8 cellular contexts compared by ENCODE assay signal in the genomic region with DNA sequence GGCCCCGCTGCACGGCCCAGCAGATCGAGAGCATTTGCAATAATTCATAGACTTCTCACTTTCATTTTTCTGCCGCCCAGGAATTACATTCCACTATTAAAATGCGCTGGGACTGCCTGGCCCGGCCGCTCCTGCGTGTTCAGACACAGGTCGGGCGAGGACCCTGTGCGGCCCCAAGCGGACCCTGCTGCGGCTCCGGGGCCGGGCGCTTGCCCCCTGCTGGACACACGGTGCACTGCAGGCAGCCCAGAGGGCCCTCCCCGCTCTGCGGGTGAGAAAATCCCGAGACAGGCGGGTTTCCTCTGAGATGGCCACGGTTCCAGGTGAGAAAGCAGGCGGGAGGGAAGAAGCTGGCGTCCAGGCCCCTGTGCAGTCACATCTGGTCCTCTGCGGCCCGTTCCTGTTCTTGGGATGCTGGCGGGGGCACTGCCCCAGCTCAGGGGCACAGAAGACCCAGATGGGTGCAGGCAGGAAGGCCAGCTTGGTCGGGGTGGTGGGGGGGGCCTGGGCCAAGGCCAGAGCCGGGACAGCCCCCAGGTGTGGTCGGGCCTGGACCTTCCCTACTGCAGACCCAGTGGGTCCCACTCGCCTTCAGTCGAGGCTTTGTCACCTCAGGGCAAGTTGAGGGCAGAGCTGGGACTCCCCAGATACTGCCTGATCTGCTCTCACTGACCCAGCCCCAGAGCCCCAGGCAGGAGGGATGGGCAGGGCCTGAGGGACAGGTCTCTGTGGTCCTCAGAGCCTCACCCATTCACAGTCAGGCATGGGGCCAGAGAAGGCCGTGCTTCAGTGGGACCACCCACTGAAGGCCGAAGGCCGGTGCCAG.
DNase-seq lines count a peak whose midpoint lies in the region; ATAC-seq and TF ChIP-seq lines count a peak whose summit lies in the region.
"Not testable (repeated sequence)": the region's sequence is repeated elsewhere in the genome, so short reads cannot be mapped to it uniquely, and the experiment has no call there.

No MANE protein-coding gene starts in this region.

- H3K4me1 ChIP-seq in SK-N-SH (ENCODE audit: control insufficient read depth in 1 of 2, insufficient read depth in 2 of 2, low read depth in 1 of 2, low read length in 1 of 2); smooth muscle cell (ENCODE audit: low read depth): not testable (repeated sequence)
- H3K4me1 ChIP-seq in thyroid gland, result peaks cover 0 to 12% of the 10 kb centered on the region in 2 donors

- not testable (repeated sequence) for H3K9me3 Mint-ChIP-seq in activated T-cell treated with anti-CD3 and anti-CD28 coated beads, Interleukin-2, amount 50 U/mL, for 4 hours

- H3K4me1 Mint-ChIP-seq in activated T-cell treated with anti-CD3 and anti-CD28 coated beads, Interleukin-2, amount 50 U/mL, for 4 hours (ENCODE audit: low read depth), result peaks cover 22% of the 10 kb centered on the region

- H3K4me3 Mint-ChIP-seq in activated T-cell treated with anti-CD3 and anti-CD28 coated beads, Interleukin-2, amount 50 U/mL, for 4 hours, result peak overlapping the region; percentile 16

- TF ChIP-seq RAD21 in SK-N-SH (IDR thresholded peaks at IDR 0.05; ENCODE audit: low read length), result peak; percentile 32

- not testable (repeated sequence) for H4K20me1 ChIP-seq in SK-N-SH (ENCODE audit: insufficient read depth); smooth muscle cell (ENCODE audit: low read depth)

- H3K4me2 ChIP-seq in SK-N-SH (peak overlapping the region; percentile 62; the same call in 1 of the 2 replicates), smooth muscle cell (peak overlapping the region; percentile 72)

- not testable (repeated sequence) for H3K9me2 ChIP-seq in SK-N-SH

- 16% methylated on average over 19 of the region's 35 CpGs for WGBS in SK-N-SH (ENCODE audit: low lambda C conversion rate)
- WGBS in smooth muscle cell (ENCODE audit: low lambda C conversion rate), result 32% methylated on average over 34 of the region's 35 CpGs
- 12 to 21% methylated on average over 19 to 32 of the region's 35 CpGs for WGBS in thyroid gland, 2 donors

- not testable (repeated sequence) for H3K79me2 ChIP-seq in SK-N-SH (ENCODE audit: insufficient read depth); smooth muscle cell (ENCODE audit: low read depth)

- not testable (repeated sequence) for H3K36me3 Mint-ChIP-seq in activated T-cell treated with anti-CD3 and anti-CD28 coated beads, Interleukin-2, amount 50 U/mL, for 4 hours (ENCODE audit: insufficient read depth)

- H3K9ac ChIP-seq in SK-N-SH; smooth muscle cell (ENCODE audit: low read depth): not testable (repeated sequence)

- not testable (repeated sequence) for TF ChIP-seq EP300 in SK-N-SH (IDR thresholded peaks at IDR 0.05; ENCODE audit: borderline replicate concordance in 1 of 2, low read depth in 1 of 2, low read length in 1 of 2)

- CTCF ChIA-PET in SK-N-SH (lab: Yijun Ruan, JAX), result interaction anchor here (0.5 to 3.0 kb wide), 25 partner anchors 11 to 1011 kb away, joined by 3 to 35 read pairs (median 4); no protein-coding TSS in a partner anchor

- not testable (repeated sequence) for H3K27me3 Mint-ChIP-seq in activated T-cell treated with anti-CD3 and anti-CD28 coated beads, Interleukin-2, amount 50 U/mL, for 4 hours (ENCODE audit: low read depth)

- not testable (repeated sequence) for H2AFZ ChIP-seq in SK-N-SH (ENCODE audit: low read depth); smooth muscle cell (ENCODE audit: low read depth)

- intact Hi-C loops in left colon (cut with DNase I, micrococcal nuclease); thyroid gland (cut with DNase I): not testable (repeated sequence)

- TF ChIP-seq CTCF in SK-N-SH (IDR thresholded peaks at IDR 0.05) (peak; percentile 87), smooth muscle cell (IDR thresholded peaks at IDR 0.05; ENCODE audit: borderline replicate concordance, insufficient read depth, poor library complexity, severe bottlenecking) (peak; percentile 95), thyroid gland (IDR thresholded peaks at IDR 0.05) (peak; percentile 61 to 98 (median 88))

- POLR2A ChIA-PET in SK-N-SH (lab: Yijun Ruan, JAX), result not testable (repeated sequence)

- not testable (repeated sequence) for H3K4me3 ChIP-seq in SK-N-SH (ENCODE audit: low read depth in 2 of 2, low read length in 1 of 2); smooth muscle cell
- peak overlapping the region in 1 of 3 donors; percentile 5 for H3K4me3 ChIP-seq in thyroid gland (replicated peaks in 1 of 3)

- DNase-seq in EH (ENCODE audit: low read depth) (peak; percentile 43), SK-N-SH (peak; percentile 89), ecto neural progenitor cell (ENCODE audit: low spot score) (peak; percentile 87), left colon (peak in 1 of 2 donors; percentile 48), smooth muscle cell (lab: John Stamatoyannopoulos, UW; ENCODE audit: unreplicated experiment) (peak; percentile 21), thyroid gland (peak; percentile 33 to 41)
- DNase-seq in activated T-cell treated with anti-CD3 and anti-CD28 coated beads, Interleukin-2, amount 50 U/mL, for 4 hours, result peak; percentile 59

- H3K36me3 ChIP-seq in SK-N-SH (replicated peaks in 1 of 2; ENCODE audit: control insufficient read depth in 1 of 2, insufficient read depth in 2 of 2, low read length in 1 of 2); smooth muscle cell (ENCODE audit: low read depth); thyroid gland: not testable (repeated sequence)

- not testable (repeated sequence) for H3K9me3 ChIP-seq in SK-N-SH; smooth muscle cell (replicated peaks; ENCODE audit: low read depth); thyroid gland

- H3F3A ChIP-seq in SK-N-SH (replicated peaks; ENCODE audit: insufficient read depth); smooth muscle cell (ENCODE audit: low read depth): not testable (repeated sequence)

- peaks cover 32% of the 10 kb centered on the region for H3K27me3 ChIP-seq in SK-N-SH (ENCODE audit: insufficient read depth)
- H3K27me3 ChIP-seq in smooth muscle cell (ENCODE audit: low read depth); thyroid gland: not testable (repeated sequence)

- not testable (repeated sequence) for H3K27ac ChIP-seq in SK-N-SH (ENCODE audit: low read depth in 2 of 2, low read length in 1 of 2); smooth muscle cell (ENCODE audit: low read depth)
- H3K27ac ChIP-seq in thyroid gland, result peak overlapping the region in 1 of 3 donors; percentile 25

- peak; percentile 61 for ATAC-seq in HG03521 (IDR thresholded peaks at IDR 0.05; ENCODE audit: unreplicated experiment)
- peak; percentile 89 to 92 for ATAC-seq in activated T-cell treated with anti-CD3 and anti-CD28 coated beads, Interleukin-2, amount 50 U/mL, for 4 hours
- ATAC-seq in left colon, result peak; percentile 63

- TF ChIP-seq POLR2A in thyroid gland (IDR thresholded peaks at IDR 0.05), result not testable (repeated sequence)

TF ChIP-seq in SK-N-SH, 30 proteins besides CTCF, POLR2A, EP300 and RAD21:
- peak; percentile 37; the same call in 1 of the 2 replicates for TF ChIP-seq SMC3 (IDR thresholded peaks at IDR 0.05; ENCODE audit: low read depth, low read length)
TF ChIP-seq in SK-N-SH: peak in this region for 1; not testable (repeated sequence) for 29.
